In the genomic region with DNA sequence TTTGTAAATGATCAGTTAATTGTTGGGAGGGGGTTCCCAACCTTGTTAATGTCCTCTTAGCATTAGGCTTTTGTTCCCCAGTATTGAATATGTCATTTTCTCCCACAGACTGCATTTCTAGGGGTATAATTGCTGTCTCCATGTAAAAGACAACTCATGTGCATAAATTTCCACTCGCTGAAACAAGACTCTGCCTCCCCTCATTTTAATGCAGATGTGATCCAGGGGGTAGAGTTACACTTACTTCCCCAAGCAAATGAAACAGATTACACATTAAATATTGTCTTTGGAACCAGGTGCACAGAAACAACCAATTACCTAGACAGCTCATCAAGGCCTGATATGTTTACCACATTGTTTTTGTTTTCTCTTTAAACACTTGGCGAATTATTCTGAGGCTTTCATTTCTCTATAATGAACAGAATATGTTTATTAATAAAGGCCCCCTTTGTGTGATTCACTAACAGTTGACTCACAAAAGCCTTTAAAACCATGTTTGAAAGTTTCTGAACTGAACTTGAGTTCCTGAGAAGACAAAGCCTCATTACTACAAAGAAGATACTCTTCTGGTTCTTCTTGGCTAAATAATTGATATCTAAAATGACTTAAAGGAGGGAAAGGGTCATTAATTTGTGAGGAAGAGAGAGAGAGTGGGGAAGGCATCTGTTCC, we compare ENCODE assay signal across 12 cellular contexts. TPM values are rescaled to one million over a fixed set of nuclear protein-coding genes. Genes with fewer than 3 reads are reported as not detected.
DNase-seq lines count a peak whose midpoint lies in the region; ATAC-seq and TF ChIP-seq lines count a peak whose summit lies in the region.
"Had no signal": no experiment of that assay in that cellular context is flagged by ENCODE, and none has a peak within 500 bp of the region (broad histone marks: within the 10 kb centered on the region; RNA-seq: fewer than 3 reads in every experiment).

No MANE protein-coding gene starts in this region.

- H3K9me3 Mint-ChIP-seq in brain, result peaks cover 0 to 2% (median 0%) of the 10 kb centered on the region in 5 experiments

- H3K4me3 Mint-ChIP-seq in brain, result peak overlapping the region in 2 of 5 experiments; percentile 33 to 60

- DNase-seq in NCI-H1092 treated with DMSO at 0.1 percent for 48 hours (lab: John Stamatoyannopoulos, UW) (peak; percentile 1), NCI-H1092 (lab: John Stamatoyannopoulos, UW) (no peak), COR-L47 (lab: John Stamatoyannopoulos, UW) (peak; percentile 52), NCI-H748 (lab: John Stamatoyannopoulos, UW; ENCODE audit: unreplicated experiment) (peak; percentile 89)
- DNase-seq in activated effector memory CD4-positive, alpha-beta T cell treated with Interleukin-2 at 50 U/mL for 16 hours, result no peak
- DNase-seq: 8988T, foreskin keratinocyte, islet precursor cell, NCI-H446 had no signal

- H3K27ac Mint-ChIP-seq in brain, result peak overlapping the region in 4 of 5 experiments; percentile 44 to 83 (median 60)

- no peak for TF ChIP-seq CTCF in brain (conservative IDR thresholded peaks at IDR 0.05)

- no peaks in the 10 kb centered on the region for H3K36me3 Mint-ChIP-seq in brain

- H3K27me3 Mint-ChIP-seq in brain, result no peaks in the 10 kb centered on the region

- ATAC-seq in HG02981 (IDR thresholded peaks at IDR 0.05; ENCODE audit: unreplicated experiment) (no peak), GM18498 (IDR thresholded peaks at IDR 0.05; ENCODE audit: unreplicated experiment) (no peak)
- ATAC-seq: foreskin keratinocyte had no signal

- peaks cover 48% of the 10 kb centered on the region for H3K4me1 Mint-ChIP-seq in brain

RNA-seq across cellular contexts. Expression of gene ACVR1, which starts 15.0 kb away (rescaled TPM):
- 14.2 TPM for polyA plus RNA-seq in brain (ENCODE audit: insufficient read depth, low read depth, low replicate concordance)

Comparison
In these comparisons a context has a peak if more than half of its experiments do, and no peak if none do; other contexts are left out.
1. DNase-seq: peak in NCI-H1092 treated with DMSO at 0.1 percent for 48 hours (single experiment), COR-L47 (single experiment) and NCI-H748 (single experiment); none in NCI-H1092 (single experiment) and activated effector memory CD4-positive, alpha-beta T cell treated with Interleukin-2 at 50 U/mL for 16 hours (single experiment).